Comparison of ENCODE assay signal across 1 cellular context in the genomic region with DNA sequence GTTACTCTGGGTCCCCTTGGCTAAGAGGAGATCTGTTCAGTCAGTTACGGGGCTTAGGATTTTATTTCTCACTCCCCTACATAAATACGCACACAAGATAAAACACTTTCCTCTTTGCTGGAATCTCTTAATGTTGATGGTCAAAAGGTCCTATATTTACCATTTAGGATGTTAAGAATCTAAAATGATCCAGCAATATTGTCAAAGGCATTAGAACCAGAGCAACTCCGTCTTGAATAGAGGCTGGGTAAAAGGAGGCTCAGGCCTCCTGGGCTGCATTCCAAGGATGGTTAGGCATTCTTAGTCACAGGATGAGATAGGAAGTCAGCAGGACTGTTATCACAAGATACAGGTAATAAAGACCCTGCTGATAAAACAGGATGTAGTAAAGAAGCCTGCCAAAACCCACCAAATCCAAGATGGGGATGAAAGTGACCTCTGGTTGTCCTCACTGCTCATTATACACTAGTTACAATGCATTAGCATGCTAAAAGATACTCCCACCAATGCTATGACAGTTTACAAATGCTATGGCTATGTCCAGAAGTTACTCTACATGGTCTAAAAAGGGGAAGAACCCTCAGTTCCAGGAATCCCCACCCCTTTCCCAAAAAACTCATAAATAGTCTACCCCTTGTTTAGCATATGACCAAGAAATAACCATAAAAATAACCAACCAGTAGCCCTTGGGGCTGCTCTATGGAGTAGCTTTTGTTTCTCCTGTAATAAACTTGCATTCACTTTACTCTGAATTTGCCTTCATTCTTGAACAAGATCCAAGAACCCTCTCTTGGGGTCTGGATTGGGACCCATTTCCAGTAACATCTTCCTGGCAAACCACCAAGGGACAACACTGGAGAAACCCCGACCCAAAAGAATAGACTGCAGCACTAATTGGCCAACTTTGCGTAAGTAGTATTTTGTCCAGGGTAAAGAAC.
TF ChIP-seq lines count a peak whose summit lies in the region.

No MANE protein-coding gene starts in this region.

TF ChIP-seq in K562, 482 proteins besides CTCF, POLR2A, EP300 and RAD21 (continued from another document and continues in another):
- TF ChIP-seq TBP (optimal IDR thresholded peaks at IDR 0.05; ENCODE audit: low read depth, low read length) (no peak), ZZZ3 (IDR thresholded peaks at IDR 0.05) (no peak), MITF (IDR thresholded peaks at IDR 0.05) (peak; percentile 84; the same call in 1 of the 2 replicates), NCOA6 (IDR thresholded peaks at IDR 0.05) (no peak), SNRNP70 (optimal IDR thresholded peaks at IDR 0.05; ENCODE audit: low read depth, low read length) (no peak), BRCA1 (IDR thresholded peaks at IDR 0.05) (no peak), BRCA1 (CRISPR knock-in tag; IDR thresholded peaks at IDR 0.05) (no peak), ZNF140 (CRISPR knock-in tag; IDR thresholded peaks at IDR 0.05) (0 out of 2 replicates have a peak, but pooled peaks have one; percentile 42), ZNF143 (CRISPR knock-in tag; IDR thresholded peaks at IDR 0.05) (no peak), DEAF1 (CRISPR knock-in tag; IDR thresholded peaks at IDR 0.05) (peak; percentile 33; the same call in 1 of the 2 replicates), RFX1 (IDR thresholded peaks at IDR 0.05) (0 out of 2 replicates have a peak, but pooled peaks have one; percentile 6), NCOA1 (IDR thresholded peaks at IDR 0.05; ENCODE audit: low read depth) (no peak; the same call in none of the 2 replicates), ATF3 (IDR thresholded peaks at IDR 0.05) (no peak; the same call in 1 of the 2 replicates), ATF3 (CRISPR knock-in tag; conservative IDR thresholded peaks at IDR 0.05) (0 out of 2 replicates have a peak, but pooled peaks have one; percentile 44), MYBL2 (IDR thresholded peaks at IDR 0.05; ENCODE audit: low read depth) (no peak; the same call in 1 of the 2 replicates), MYBL2 (CRISPR knock-in tag; IDR thresholded peaks at IDR 0.05; ENCODE audit: borderline replicate concordance) (no peak), MCM3 (IDR thresholded peaks at IDR 0.05) (no peak), KDM2B (CRISPR knock-in tag; IDR thresholded peaks at IDR 0.05) (0 out of 2 replicates have a peak, but pooled peaks have one; percentile 18), MECOM (CRISPR knock-in tag; IDR thresholded peaks at IDR 0.05) (peak; percentile 97), ZSCAN29 (IDR thresholded peaks at IDR 0.05) (no peak), PTBP1 (IDR thresholded peaks at IDR 0.05; ENCODE audit: low read depth, low read length) (no peak), HNRNPUL1 (IDR thresholded peaks at IDR 0.05; ENCODE audit: low read length) (no peak), NCOA4 (IDR thresholded peaks at IDR 0.05; ENCODE audit: partially characterized antibody) (no peak), NBN (IDR thresholded peaks at IDR 0.05; ENCODE audit: low read depth) (no peak; the same call in 1 of the 2 replicates), ZNF785 (CRISPR knock-in tag; IDR thresholded peaks at IDR 0.05) (no peak), EWSR1 (IDR thresholded peaks at IDR 0.05; ENCODE audit: borderline replicate concordance, low read depth, partially characterized antibody) (no peak), POLR2G (IDR thresholded peaks at IDR 0.05; ENCODE audit: low read depth, low read length) (no peak), BCLAF1 (IDR thresholded peaks at IDR 0.05; ENCODE audit: borderline replicate concordance in 1 of 2, control insufficient read depth in 1 of 2, low read depth in 2 of 2, low read length in 1 of 2) (no peak), CBX8 (IDR thresholded peaks at IDR 0.05; ENCODE audit: borderline replicate concordance, extremely low read depth, low read depth, low read length, poor library complexity, severe bottlenecking) (no peak), FOXP1 (CRISPR knock-in tag; IDR thresholded peaks at IDR 0.05) (no peak), HNRNPL (IDR thresholded peaks at IDR 0.05; ENCODE audit: low read depth, low read length) (no peak), KLF1 (tag; IDR thresholded peaks at IDR 0.05) (no peak), SREBF1 (IDR thresholded peaks at IDR 0.05; ENCODE audit: borderline replicate concordance, low read depth, low read length) (no peak), KLF6 (CRISPR knock-in tag; IDR thresholded peaks at IDR 0.05; ENCODE audit: borderline replicate concordance) (peak; percentile 92), ZNF212 (CRISPR knock-in tag; IDR thresholded peaks at IDR 0.05) (no peak), MCM2 (IDR thresholded peaks at IDR 0.05; ENCODE audit: low read depth) (no peak), ZNF830 (CRISPR knock-in tag; IDR thresholded peaks at IDR 0.05) (peak; percentile 58), ZNF408 (CRISPR knock-in tag; IDR thresholded peaks at IDR 0.05; ENCODE audit: low read depth) (no peak), DMBX1 (CRISPR knock-in tag; IDR thresholded peaks at IDR 0.05; ENCODE audit: borderline replicate concordance) (peak; percentile 89), ASH1L (IDR thresholded peaks at IDR 0.05; ENCODE audit: borderline replicate concordance, low read depth, partially characterized antibody) (no peak), SIN3A (IDR thresholded peaks at IDR 0.05; ENCODE audit: borderline replicate concordance in 2 of 2, control insufficient read depth in 1 of 2, low read depth in 2 of 2, low read length in 2 of 2) (no peak)
- TF ChIP-seq, protein P1, sequence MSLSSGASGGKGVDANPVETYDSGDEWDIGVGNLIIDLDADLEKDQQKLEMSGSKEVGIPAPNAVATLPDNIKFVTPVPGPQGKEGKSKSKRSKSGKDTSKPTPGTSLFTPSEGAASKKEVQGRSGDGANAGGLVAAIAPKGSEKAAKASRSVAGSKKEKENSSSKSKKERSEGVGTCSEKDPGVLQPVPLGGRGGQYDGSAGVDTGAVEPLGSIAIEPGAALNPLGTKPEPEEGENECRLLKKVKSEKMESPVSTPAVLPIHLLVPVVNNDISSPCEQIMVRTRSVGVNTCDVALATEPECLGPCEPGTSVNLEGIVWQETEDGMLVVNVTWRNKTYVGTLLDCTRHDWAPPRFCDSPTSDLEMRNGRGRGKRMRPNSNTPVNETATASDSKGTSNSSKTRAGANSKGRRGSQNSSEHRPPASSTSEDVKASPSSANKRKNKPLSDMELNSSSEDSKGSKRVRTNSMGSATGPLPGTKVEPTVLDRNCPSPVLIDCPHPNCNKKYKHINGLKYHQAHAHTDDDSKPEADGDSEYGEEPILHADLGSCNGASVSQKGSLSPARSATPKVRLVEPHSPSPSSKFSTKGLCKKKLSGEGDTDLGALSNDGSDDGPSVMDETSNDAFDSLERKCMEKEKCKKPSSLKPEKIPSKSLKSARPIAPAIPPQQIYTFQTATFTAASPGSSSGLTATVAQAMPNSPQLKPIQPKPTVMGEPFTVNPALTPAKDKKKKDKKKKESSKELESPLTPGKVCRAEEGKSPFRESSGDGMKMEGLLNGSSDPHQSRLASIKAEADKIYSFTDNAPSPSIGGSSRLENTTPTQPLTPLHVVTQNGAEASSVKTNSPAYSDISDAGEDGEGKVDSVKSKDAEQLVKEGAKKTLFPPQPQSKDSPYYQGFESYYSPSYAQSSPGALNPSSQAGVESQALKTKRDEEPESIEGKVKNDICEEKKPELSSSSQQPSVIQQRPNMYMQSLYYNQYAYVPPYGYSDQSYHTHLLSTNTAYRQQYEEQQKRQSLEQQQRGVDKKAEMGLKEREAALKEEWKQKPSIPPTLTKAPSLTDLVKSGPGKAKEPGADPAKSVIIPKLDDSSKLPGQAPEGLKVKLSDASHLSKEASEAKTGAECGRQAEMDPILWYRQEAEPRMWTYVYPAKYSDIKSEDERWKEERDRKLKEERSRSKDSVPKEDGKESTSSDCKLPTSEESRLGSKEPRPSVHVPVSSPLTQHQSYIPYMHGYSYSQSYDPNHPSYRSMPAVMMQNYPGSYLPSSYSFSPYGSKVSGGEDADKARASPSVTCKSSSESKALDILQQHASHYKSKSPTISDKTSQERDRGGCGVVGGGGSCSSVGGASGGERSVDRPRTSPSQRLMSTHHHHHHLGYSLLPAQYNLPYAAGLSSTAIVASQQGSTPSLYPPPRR (CRISPR knock-in tag; IDR thresholded peaks at IDR 0.05; ENCODE audit: borderline replicate concordance) = no peak
- TF ChIP-seq, protein P2, sequence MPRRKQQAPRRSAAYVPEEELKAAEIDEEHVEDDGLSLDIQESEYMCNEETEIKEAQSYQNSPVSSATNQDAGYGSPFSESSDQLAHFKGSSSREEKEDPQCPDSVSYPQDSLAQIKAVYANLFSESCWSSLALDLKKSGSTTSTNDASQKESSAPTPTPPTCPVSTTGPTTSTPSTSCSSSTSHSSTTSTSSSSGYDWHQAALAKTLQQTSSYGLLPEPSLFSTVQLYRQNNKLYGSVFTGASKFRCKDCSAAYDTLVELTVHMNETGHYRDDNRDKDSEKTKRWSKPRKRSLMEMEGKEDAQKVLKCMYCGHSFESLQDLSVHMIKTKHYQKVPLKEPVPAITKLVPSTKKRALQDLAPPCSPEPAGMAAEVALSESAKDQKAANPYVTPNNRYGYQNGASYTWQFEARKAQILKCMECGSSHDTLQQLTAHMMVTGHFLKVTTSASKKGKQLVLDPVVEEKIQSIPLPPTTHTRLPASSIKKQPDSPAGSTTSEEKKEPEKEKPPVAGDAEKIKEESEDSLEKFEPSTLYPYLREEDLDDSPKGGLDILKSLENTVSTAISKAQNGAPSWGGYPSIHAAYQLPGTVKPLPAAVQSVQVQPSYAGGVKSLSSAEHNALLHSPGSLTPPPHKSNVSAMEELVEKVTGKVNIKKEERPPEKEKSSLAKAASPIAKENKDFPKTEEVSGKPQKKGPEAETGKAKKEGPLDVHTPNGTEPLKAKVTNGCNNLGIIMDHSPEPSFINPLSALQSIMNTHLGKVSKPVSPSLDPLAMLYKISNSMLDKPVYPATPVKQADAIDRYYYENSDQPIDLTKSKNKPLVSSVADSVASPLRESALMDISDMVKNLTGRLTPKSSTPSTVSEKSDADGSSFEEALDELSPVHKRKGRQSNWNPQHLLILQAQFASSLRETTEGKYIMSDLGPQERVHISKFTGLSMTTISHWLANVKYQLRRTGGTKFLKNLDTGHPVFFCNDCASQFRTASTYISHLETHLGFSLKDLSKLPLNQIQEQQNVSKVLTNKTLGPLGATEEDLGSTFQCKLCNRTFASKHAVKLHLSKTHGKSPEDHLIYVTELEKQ (CRISPR knock-in tag; IDR thresholded peaks at IDR 0.05) = peak; percentile 87
- TF ChIP-seq, protein P3, sequence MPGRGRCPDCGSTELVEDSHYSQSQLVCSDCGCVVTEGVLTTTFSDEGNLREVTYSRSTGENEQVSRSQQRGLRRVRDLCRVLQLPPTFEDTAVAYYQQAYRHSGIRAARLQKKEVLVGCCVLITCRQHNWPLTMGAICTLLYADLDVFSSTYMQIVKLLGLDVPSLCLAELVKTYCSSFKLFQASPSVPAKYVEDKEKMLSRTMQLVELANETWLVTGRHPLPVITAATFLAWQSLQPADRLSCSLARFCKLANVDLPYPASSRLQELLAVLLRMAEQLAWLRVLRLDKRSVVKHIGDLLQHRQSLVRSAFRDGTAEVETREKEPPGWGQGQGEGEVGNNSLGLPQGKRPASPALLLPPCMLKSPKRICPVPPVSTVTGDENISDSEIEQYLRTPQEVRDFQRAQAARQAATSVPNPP (IDR thresholded peaks at IDR 0.05; ENCODE audit: borderline replicate concordance, insufficient read depth, insufficient read length) = no peak
- TF ChIP-seq, protein P4, sequence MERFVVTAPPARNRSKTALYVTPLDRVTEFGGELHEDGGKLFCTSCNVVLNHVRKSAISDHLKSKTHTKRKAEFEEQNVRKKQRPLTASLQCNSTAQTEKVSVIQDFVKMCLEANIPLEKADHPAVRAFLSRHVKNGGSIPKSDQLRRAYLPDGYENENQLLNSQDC (CRISPR knock-in tag; IDR thresholded peaks at IDR 0.05) = peak; percentile 28; the same call in 1 of the 2 replicates
